ENCODE assay signal across 1 cellular context in the genomic region with DNA sequence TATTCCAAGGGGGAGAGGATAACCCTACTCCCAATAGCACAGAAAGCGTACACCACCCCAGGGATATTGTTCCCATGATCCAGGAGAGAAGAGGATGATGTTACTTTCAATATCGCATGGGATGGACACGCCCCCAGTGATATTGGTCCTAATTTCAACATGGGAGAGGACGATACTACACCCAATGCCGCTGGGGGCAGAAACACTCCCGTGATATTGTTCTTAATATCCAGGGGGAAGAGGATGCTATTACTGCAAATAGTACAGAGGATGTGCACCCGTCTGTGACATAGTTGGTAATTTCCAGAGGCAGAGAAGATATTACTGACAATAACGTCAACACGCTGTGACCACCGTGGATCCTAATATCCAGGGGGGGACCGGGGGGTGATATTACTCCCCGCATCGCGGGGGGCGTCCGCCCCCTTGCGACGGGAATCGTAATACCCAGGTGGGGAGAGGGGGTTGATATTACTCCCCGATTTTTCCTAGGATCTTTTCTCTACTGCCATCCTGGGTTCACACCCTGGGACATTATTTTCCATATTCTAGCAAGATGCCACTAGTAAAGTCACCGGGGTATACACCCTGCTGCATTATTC.
TF ChIP-seq lines count a peak whose summit lies in the region.

No MANE protein-coding gene starts in this region.

TF ChIP-seq in endothelial cell of umbilical vein, 7 proteins besides CTCF, POLR2A, EP300 and RAD21:
- TF ChIP-seq FOS (IDR thresholded peaks at IDR 0.05; ENCODE audit: borderline replicate concordance, insufficient read depth, low read length) = no peak
- no peak for TF ChIP-seq POLR2AphosphoS5 (IDR thresholded peaks at IDR 0.05; ENCODE audit: insufficient read depth, low read depth, low read length)
- TF ChIP-seq, protein P1, sequence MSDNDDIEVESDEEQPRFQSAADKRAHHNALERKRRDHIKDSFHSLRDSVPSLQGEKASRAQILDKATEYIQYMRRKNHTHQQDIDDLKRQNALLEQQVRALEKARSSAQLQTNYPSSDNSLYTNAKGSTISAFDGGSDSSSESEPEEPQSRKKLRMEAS (IDR thresholded peaks at IDR 0.05; ENCODE audit: insufficient read depth, insufficient read length) = no peak
- TF ChIP-seq MYC (IDR thresholded peaks at IDR 0.05; ENCODE audit: low read depth, low read length) = no peak
- TF ChIP-seq EZH2 (IDR thresholded peaks at IDR 0.05; ENCODE audit: borderline replicate concordance, low read depth, low read length, severe bottlenecking) = no peak
- no peak for TF ChIP-seq JUN (IDR thresholded peaks at IDR 0.05; ENCODE audit: borderline replicate concordance, insufficient read depth, insufficient read length, low read depth)
- TF ChIP-seq GATA2 (IDR thresholded peaks at IDR 0.05; ENCODE audit: insufficient read depth, insufficient read length, low read depth, low read length) = no peak
TF ChIP-seq in endothelial cell of umbilical vein: peak in this region for 0.
